Comparison of ENCODE assay signal across 8 cellular contexts in genomic region chr5:177378884-177379883, GRCh38. TPM values are rescaled to one million over a fixed set of nuclear protein-coding genes. Genes with fewer than 3 reads are reported as not detected.
DNase-seq lines count a peak whose midpoint lies in the region; ATAC-seq and TF ChIP-seq lines count a peak whose summit lies in the region.

No MANE protein-coding gene starts in this region.

- peaks cover 0 to 1% (median 0%) of the 10 kb centered on the region in 8 donors for H3K9me3 Mint-ChIP-seq in CD4-positive, alpha-beta memory T cell

- peaks cover 15 to 54% (median 29%) of the 10 kb centered on the region in 4 donors for H3K4me1 Mint-ChIP-seq in CD4-positive, alpha-beta memory T cell

- no peak for TF ChIP-seq CTCF in right atrium auricular region (IDR thresholded peaks at IDR 0.05)

- peaks cover 0 to 5% of the 10 kb centered on the region in 2 donors for H3K36me3 Mint-ChIP-seq in CD4-positive, alpha-beta memory T cell

- no peaks in the 10 kb centered on the region for H3K27me3 ChIP-seq in CD4-positive, alpha-beta memory T cell (ENCODE audit: insufficient read depth, low read length)
- H3K27me3 ChIP-seq in right atrium auricular region: no peaks in the 10 kb centered on the region

- CTCF ChIA-PET in CD4-positive, alpha-beta memory T cell (lab: Charles Lee; ENCODE audit: partially characterized antibody): interaction anchor here (0.8 to 3.0 kb wide), 12 partner anchors 10 to 78 kb away, joined by 3 to 30 read pairs (median 4); no protein-coding TSS in a partner anchor
- CTCF ChIA-PET in HEK293T (lab: Yijun Ruan, JAX): interaction anchor here (0.5 to 3.0 kb wide), 5 partner anchors 9 to 70 kb away, joined by 3 to 23 read pairs (median 14); no protein-coding TSS in a partner anchor

- H3K27me3 Mint-ChIP-seq in CD4-positive, alpha-beta memory T cell: no peaks in the 10 kb centered on the region

- H3K9me3 ChIP-seq in CD4-positive, alpha-beta memory T cell (ENCODE audit: control insufficient read depth in 1 of 2, low read length in 2 of 2): no peaks in the 10 kb centered on the region
- H3K9me3 ChIP-seq in right atrium auricular region: no peaks in the 10 kb centered on the region

- intact Hi-C loops in CD4-positive, alpha-beta memory T cell (cut with micrococcal nuclease): loop anchor here (1.0 kb wide), 1 partner anchor 10 kb away; no protein-coding TSS in a partner anchor

- ATAC-seq in GM21423 (IDR thresholded peaks at IDR 0.05; ENCODE audit: unreplicated experiment): peak; percentile 57
- no peak for ATAC-seq in HG02852 (IDR thresholded peaks at IDR 0.05; ENCODE audit: unreplicated experiment)

- POLR2A ChIA-PET in CD4-positive, alpha-beta memory T cell (lab: Charles Lee; ENCODE audit: partially characterized antibody): interaction anchor here (0.9 to 2.5 kb wide), 13 partner anchors 8 to 77 kb away, joined by 3 to 18 read pairs (median 4); partner anchors contain the start of genes GRK6, PRR7 and RGS14
- POLR2A ChIA-PET in HEK293T (lab: Yijun Ruan, JAX): interaction anchor here (0.9 to 1.9 kb wide), 10 partner anchors 11 to 76 kb away, joined by 3 to 8 read pairs (median 3); partner anchors contain the start of genes GRK6 and LMAN2

- no peaks in the 10 kb centered on the region for H3K36me3 ChIP-seq in CD4-positive, alpha-beta memory T cell (ENCODE audit: insufficient read depth, low read length)
- no peaks in the 10 kb centered on the region for H3K36me3 ChIP-seq in right atrium auricular region

- no peak overlapping the region for H3K4me3 ChIP-seq in CD4-positive, alpha-beta memory T cell (ENCODE audit: low read length in 2 of 2)
- H3K4me3 ChIP-seq in right atrium auricular region: no peak overlapping the region

- peak in 1 of 5 donors; percentile 42 for DNase-seq in CD4-positive, alpha-beta memory T cell
- peak; percentile 67 for DNase-seq in RKO (ENCODE audit: low spot score)
- peak; percentile 51 for DNase-seq in fibroblast of peridontal ligament (ENCODE audit: extremely low read depth)
- no peak for DNase-seq in right atrium auricular region (ENCODE audit: low spot score)
- no peak for DNase-seq in GF-D8 (lab: John Stamatoyannopoulos, UW)
- DNase-seq in HEK293T (ENCODE audit: extremely low spot score): no peak

- H3K27ac ChIP-seq in CD4-positive, alpha-beta memory T cell (ENCODE audit: low read depth, low read length): no peak overlapping the region
- no peak overlapping the region for H3K27ac ChIP-seq in right atrium auricular region

- H3K27ac Mint-ChIP-seq in CD4-positive, alpha-beta memory T cell: peak overlapping the region; percentile 2 to 87 (median 68)

- H3K4me3 Mint-ChIP-seq in CD4-positive, alpha-beta memory T cell: peak overlapping the region in 4 of 8 donors; percentile 7 to 69 (median 56)

- H3K4me1 ChIP-seq in CD4-positive, alpha-beta memory T cell (ENCODE audit: insufficient read depth, low read length): peaks cover 30% of the 10 kb centered on the region
- H3K4me1 ChIP-seq in right atrium auricular region: no peaks in the 10 kb centered on the region

TF ChIP-seq in HEK293T, 16 proteins besides CTCF, POLR2A, EP300 and RAD21:
- TF ChIP-seq HDGF (IDR thresholded peaks at IDR 0.05; ENCODE audit: borderline replicate concordance): no peak
- no peak for TF ChIP-seq ELF4 (IDR thresholded peaks at IDR 0.05)
- no peak for TF ChIP-seq FOXK2 (IDR thresholded peaks at IDR 0.05)
- TF ChIP-seq ARNT (IDR thresholded peaks at IDR 0.05): no peak
- no peak for TF ChIP-seq NFRKB (IDR thresholded peaks at IDR 0.05)
- TF ChIP-seq LEF1 (IDR thresholded peaks at IDR 0.05; ENCODE audit: borderline replicate concordance): no peak
- TF ChIP-seq ZNF384 (IDR thresholded peaks at IDR 0.05): no peak
- TF ChIP-seq L3MBTL2 (conservative IDR thresholded peaks at IDR 0.05): no peak
- no peak for TF ChIP-seq PKNOX1 (IDR thresholded peaks at IDR 0.05)
- TF ChIP-seq BHLHE40 (IDR thresholded peaks at IDR 0.05; ENCODE audit: borderline replicate concordance): no peak
- TF ChIP-seq FOXA1 (IDR thresholded peaks at IDR 0.05): no peak
- no peak for TF ChIP-seq SUZ12 (IDR thresholded peaks at IDR 0.05)
- TF ChIP-seq TARDBP (IDR thresholded peaks at IDR 0.05): no peak
- no peak for TF ChIP-seq FOXM1 (IDR thresholded peaks at IDR 0.05; ENCODE audit: borderline replicate concordance)
- TF ChIP-seq CTBP1 (IDR thresholded peaks at IDR 0.05; ENCODE audit: borderline replicate concordance): no peak
- TF ChIP-seq SP1 (IDR thresholded peaks at IDR 0.05): no peak
TF ChIP-seq in HEK293T: peak in this region for 0.

RNA-seq across cellular contexts. Expression of gene SLC34A1, which starts 5.0 kb away (rescaled TPM):
- total RNA-seq in CD4-positive, alpha-beta memory T cell: under 1 TPM in 1 of 2 experiments, not detected in 1; 0.11 TPM
- not detected for polyA plus RNA-seq in CD4-positive, alpha-beta memory T cell
- total RNA-seq in right atrium auricular region: not detected

RNA-seq across cellular contexts. Expression of gene PFN3, which starts 21.3 kb away (rescaled TPM):
- total RNA-seq in CD4-positive, alpha-beta memory T cell: not detected
- not detected for polyA plus RNA-seq in CD4-positive, alpha-beta memory T cell
- total RNA-seq in right atrium auricular region: not detected

RNA-seq across cellular contexts. Expression of gene RGS14, which starts 21.5 kb away (rescaled TPM):
- total RNA-seq in CD4-positive, alpha-beta memory T cell: 100 to 1,000 TPM; 167 to 168 TPM
- 10 to 100 TPM; 62.3 to 96.7 TPM for polyA plus RNA-seq in CD4-positive, alpha-beta memory T cell
- total RNA-seq in right atrium auricular region: 1 to 10 TPM; 3.1 to 6.8 TPM

RNA-seq across cellular contexts. Expression of gene LMAN2, which starts 27.7 kb away (rescaled TPM):
- 100 to 1,000 TPM; 114 to 123 TPM for total RNA-seq in CD4-positive, alpha-beta memory T cell
- polyA plus RNA-seq in CD4-positive, alpha-beta memory T cell: 100 to 1,000 TPM; 223 to 322 TPM
- 100 to 1,000 TPM; 128 to 134 TPM for total RNA-seq in right atrium auricular region

RNA-seq across cellular contexts. Expression of gene F12, which starts 30.2 kb away (rescaled TPM):
- not detected for total RNA-seq in CD4-positive, alpha-beta memory T cell
- 1 to 10 TPM; 2.0 to 2.4 TPM for polyA plus RNA-seq in CD4-positive, alpha-beta memory T cell
- total RNA-seq in right atrium auricular region: under 1 TPM in 1 of 2 donors, not detected in 1; 0.43 TPM

Comparison
In these comparisons a context has a peak if more than half of its experiments do, and no peak if none do; other contexts are left out.
1. DNase-seq: peak in RKO (single experiment) and fibroblast of peridontal ligament (single experiment); none in right atrium auricular region (single experiment), GF-D8 (single experiment) and HEK293T (single experiment).
2. RNA of gene RGS14, which starts 21.5 kb away (total RNA-seq): 167 to 168 TPM in CD4-positive, alpha-beta memory T cell; 3.1 to 6.8 TPM in right atrium auricular region; every median in the first group is over 10 times any median in the second.